In the genomic region with DNA sequence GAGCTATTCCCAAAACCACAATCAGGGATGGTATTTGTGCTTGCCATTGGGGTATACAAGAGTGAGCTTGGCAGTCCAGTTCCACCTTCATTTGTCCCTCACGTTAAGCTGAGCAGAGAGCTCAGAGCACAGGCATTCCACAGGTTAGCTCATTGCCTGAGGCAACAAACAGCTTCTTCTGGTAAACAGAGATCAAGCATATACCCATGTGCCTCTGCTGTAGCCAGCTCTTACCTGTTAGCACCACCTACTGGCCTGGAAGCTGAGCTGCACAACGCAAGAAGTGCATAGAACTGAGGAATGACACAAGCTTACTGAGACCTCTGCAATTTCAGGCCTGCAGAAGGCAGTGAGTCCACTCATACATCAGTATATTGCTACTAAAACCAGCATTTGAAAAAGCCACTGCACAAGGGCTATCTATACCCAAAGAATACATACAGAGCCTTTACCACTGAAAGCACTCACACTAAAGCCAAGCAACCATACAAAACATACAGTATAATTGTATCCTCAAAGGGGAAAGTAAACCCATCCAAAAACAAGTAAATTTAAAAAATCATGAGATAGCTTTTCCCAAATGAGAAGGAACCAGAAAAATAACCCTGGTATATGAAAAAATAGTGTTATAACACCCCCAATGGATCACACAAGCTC, we compare ENCODE assay signal across 9 cellular contexts.
DNase-seq lines count a peak whose midpoint lies in the region; ATAC-seq and TF ChIP-seq lines count a peak whose summit lies in the region.
"Had no signal": no experiment of that assay in that cellular context is flagged by ENCODE, and none has a peak within 500 bp of the region (broad histone marks: within the 10 kb centered on the region; RNA-seq: fewer than 3 reads in every experiment).

No MANE protein-coding gene starts in this region.

- TF ChIP-seq POLR2A in uterus (IDR thresholded peaks at IDR 0.05), result no peak

- H3K27ac ChIP-seq in RWPE1 (no peak overlapping the region), uterus (no peak overlapping the region)
- H3K27ac ChIP-seq: thoracic aorta had no signal

- H3K36me3 ChIP-seq in uterus, result no peaks in the 10 kb centered on the region
- H3K36me3 ChIP-seq: thoracic aorta had no signal

- intact Hi-C loops in uterus (cut with DNase I; ENCODE audit: low total_unique reads), result no loop called here

- peak; percentile 72 for ATAC-seq in HG03457 (IDR thresholded peaks at IDR 0.05; ENCODE audit: unreplicated experiment)

- no peaks in the 10 kb centered on the region for H3K4me1 ChIP-seq in uterus

- H3K4me3 ChIP-seq in uterus, result no peak overlapping the region
- H3K4me3 ChIP-seq: thoracic aorta had no signal

- peak; percentile 57 for TF ChIP-seq CTCF in GM10248 (IDR thresholded peaks at IDR 0.05; ENCODE audit: control extremely low read depth, extremely low read depth, low read depth, missing control alignments)
- TF ChIP-seq CTCF in GM20000 (IDR thresholded peaks at IDR 0.05; ENCODE audit: extremely low read depth, missing control alignments), result peak; percentile 68
- TF ChIP-seq CTCF in RWPE1 (conservative IDR thresholded peaks at IDR 0.05; ENCODE audit: low read depth), result peak; percentile 49
- no peak for TF ChIP-seq CTCF in uterus (IDR thresholded peaks at IDR 0.05)

- CTCF ChIA-PET in GM10248 (lab: Yijun Ruan, JAX) (interaction anchor here (0.9 to 1.8 kb wide), 12 partner anchors 11 to 1891 kb away, joined by 3 to 24 read pairs (median 4); no protein-coding TSS in a partner anchor), RWPE1 (lab: Yijun Ruan, JAX) (interaction anchor here (0.5 to 1.2 kb wide), 4 partner anchors 32 to 561 kb away, joined by 3 to 7 read pairs (median 3); no protein-coding TSS in a partner anchor)

- POLR2A ChIA-PET in GM10248 (lab: Yijun Ruan, JAX), result no interaction called here
- POLR2A ChIA-PET in RWPE1 (lab: Yijun Ruan, JAX; ENCODE audit: low non-redundant PET), result no interaction called here

- H3K27me3 ChIP-seq in uterus, result no peaks in the 10 kb centered on the region

- DNase-seq in GM10248 (ENCODE audit: extremely low spot score) (peak; percentile 13), GM20000 (ENCODE audit: low spot score) (peak; percentile 21), RWPE1 (ENCODE audit: low spot score) (peak; percentile 5), iPS-NIHi11 (ENCODE audit: low spot score) (peak; percentile 37), T1000 (lab: John Stamatoyannopoulos, UW) (no peak), uterus (no peak)
- DNase-seq in stimulated activated CD4-positive, alpha-beta T cell treated with anti-CD3 and anti-CD28 coated beads, Interleukin-2, amount 100 ng/mL, for 24 hours, result no peak

- no peaks in the 10 kb centered on the region for H3K9me3 ChIP-seq in uterus
- H3K9me3 ChIP-seq: thoracic aorta had no signal

Comparison
In these comparisons a context has a peak if more than half of its experiments do, and no peak if none do; other contexts are left out.
1. DNase-seq: peak in GM10248 (single experiment), GM20000 (single experiment), RWPE1 (single experiment) and iPS-NIHi11 (single experiment); none in stimulated activated CD4-positive, alpha-beta T cell treated with anti-CD3 and anti-CD28 coated beads, Interleukin-2, amount 100 ng/mL, for 24 hours (0 of 2), T1000 (single experiment) and uterus (0 of 2).
2. CTCF ChIP-seq: peak in GM10248 (single experiment), GM20000 (single experiment) and RWPE1 (single experiment); none in uterus (0 of 4).